ENCODE assay signal across 25 cellular contexts in genomic region chr5:17413691-17414090, GRCh38.
DNase-seq lines count a peak whose midpoint lies in the region; ATAC-seq and TF ChIP-seq lines count a peak whose summit lies in the region.
"Had no signal": no experiment of that assay in that cellular context is flagged by ENCODE, and none has a peak within 500 bp of the region (broad histone marks: within the 10 kb centered on the region; RNA-seq: fewer than 3 reads in every experiment).

No MANE protein-coding gene starts in this region.

- peak overlapping the region; percentile 27 for H3K4me3 ChIP-seq in WERI-Rb-1 (ENCODE audit: low read depth, low read length)
- H3K4me3 ChIP-seq in neuronal stem cell (ENCODE audit: low read length in 2 of 2), result no peak overlapping the region
- H3K4me3 ChIP-seq: BLaER1, ovary, Peyer's patch, skin epidermis, stomach, thyroid gland had no signal

- DNase-seq in WERI-Rb-1 (no peak), neuronal stem cell (ENCODE audit: low spot score) (no peak)
- DNase-seq: activated CD4-positive, alpha-beta memory T cell treated with anti-CD3 and anti-CD28 coated beads, Interleukin-2, amount 10 ng/mL, durations not matched to agents 7 days and 5 days; activated CD4-positive, alpha-beta T cell treated with anti-CD3 and anti-CD28 coated beads for 1 hour; activated CD8-positive, alpha-beta memory T cell treated with anti-CD3 and anti-CD28 coated beads, Interleukin-2, amount 50 U/mL, for 48 hours; activated naive CD4-positive, alpha-beta T cell treated with anti-CD3 and anti-CD28 coated beads, Interleukin-2, amount 50 U/mL, for 16 hours; amniotic stem cell; brain microvascular endothelial cell; islet precursor cell; naive thymus-derived CD8-positive, alpha-beta T cell; NCI-H1436; NCI-H2107; ovary; Peyer's patch; stomach; thyroid gland had no signal

- H2BK120ac ChIP-seq in neuronal stem cell (ENCODE audit: low read depth, low read length), result no peak overlapping the region

- no peak overlapping the region for H4K8ac ChIP-seq in neuronal stem cell (ENCODE audit: low read depth, low read length)

- no peak overlapping the region for H3K23ac ChIP-seq in neuronal stem cell (ENCODE audit: low read depth, low read length, poor library complexity)

- H3K4me2 ChIP-seq in neuronal stem cell (ENCODE audit: insufficient read depth, low read length, poor library complexity, severe bottlenecking), result no peak overlapping the region
- H3K4me2 ChIP-seq: BLaER1 had no signal

- no peak overlapping the region for H3K14ac ChIP-seq in neuronal stem cell (ENCODE audit: low read length)

- H3K4ac ChIP-seq in neuronal stem cell (ENCODE audit: low read length), result no peak overlapping the region

- no peak overlapping the region for H3K9ac ChIP-seq in neuronal stem cell (ENCODE audit: low read depth, low read length, poor library complexity)
- H3K9ac ChIP-seq: BLaER1 had no signal

- H2BK15ac ChIP-seq in neuronal stem cell (ENCODE audit: low read length), result no peak overlapping the region

- peaks cover 4 to 19% of the 10 kb centered on the region in 2 donors for H3K4me1 ChIP-seq in neuronal stem cell (ENCODE audit: control insufficient read depth in 2 of 2, insufficient read depth in 1 of 2, low read depth in 1 of 2, low read length in 2 of 2)
- H3K4me1 ChIP-seq: BLaER1, Peyer's patch had no signal

- H3K36me3 ChIP-seq in WERI-Rb-1 (no peaks in the 10 kb centered on the region), neuronal stem cell (replicated peaks in 1 of 2; ENCODE audit: control insufficient read depth in 2 of 2, insufficient read depth in 2 of 2, low read length in 2 of 2) (no peaks in the 10 kb centered on the region)
- H3K36me3 ChIP-seq: BLaER1, brain microvascular endothelial cell, ovary, Peyer's patch, stomach, thyroid gland had no signal

- no peak overlapping the region for H2BK12ac ChIP-seq in neuronal stem cell (ENCODE audit: low read length)

- H3K9me3 ChIP-seq in WERI-Rb-1 (ENCODE audit: severe bottlenecking), result peaks cover 2% of the 10 kb centered on the region
- no peaks in the 10 kb centered on the region for H3K9me3 ChIP-seq in neuronal stem cell (replicated peaks in 1 of 2; ENCODE audit: control insufficient read depth in 2 of 2, insufficient read depth in 1 of 2, low read depth in 1 of 2, low read length in 2 of 2)
- H3K9me3 ChIP-seq: BLaER1, ovary, Peyer's patch, stomach, thyroid gland had no signal

- H2BK5ac ChIP-seq in neuronal stem cell (ENCODE audit: low read length), result no peak overlapping the region

- ATAC-seq in GM19351 (IDR thresholded peaks at IDR 0.05; ENCODE audit: unreplicated experiment) (peak; percentile 12), HG03095 (IDR thresholded peaks at IDR 0.05; ENCODE audit: unreplicated experiment) (peak; percentile 32), GM21576 (IDR thresholded peaks at IDR 0.05; ENCODE audit: unreplicated experiment) (no peak), HG03025 (IDR thresholded peaks at IDR 0.05; ENCODE audit: low FRiP score, unreplicated experiment) (no peak), GM21381 (IDR thresholded peaks at IDR 0.05; ENCODE audit: unreplicated experiment) (no peak)
- ATAC-seq: activated T-helper 17 cell treated with anti-CD3 and anti-CD28 coated beads, Interleukin-2, amount 50 U/mL, for 72 hours; naive thymus-derived CD8-positive, alpha-beta T cell had no signal

- no CpG with 5 or more reads among the region's 3 CpGs for WGBS in neuronal stem cell (ENCODE audit: extremely low coverage in 2 of 2, insufficient read length in 2 of 2, insufficient replicate concordance in 1 of 2), 2 donors

- TF ChIP-seq CTCF in WERI-Rb-1 (IDR thresholded peaks at IDR 0.05; ENCODE audit: low read depth, low read length), result no peak

- H3K27me3 ChIP-seq in WERI-Rb-1 (ENCODE audit: insufficient read depth, low read depth, severe bottlenecking) (no peaks in the 10 kb centered on the region), neuronal stem cell (ENCODE audit: control insufficient read depth in 3 of 3, insufficient read depth in 3 of 3, low read depth in 1 of 3, low read length in 3 of 3) (no peaks in the 10 kb centered on the region)
- H3K27me3 ChIP-seq: BLaER1, brain microvascular endothelial cell, ovary, Peyer's patch, stomach, thyroid gland had no signal

- H2AFZ ChIP-seq in neuronal stem cell (ENCODE audit: low read length), result peak overlapping the region; percentile 70

- no peaks in the 10 kb centered on the region for H3K79me1 ChIP-seq in neuronal stem cell (ENCODE audit: low read depth, low read length)

- H4K91ac ChIP-seq in neuronal stem cell (ENCODE audit: low read depth, low read length, poor library complexity), result no peak overlapping the region

- no peak overlapping the region for H2AK5ac ChIP-seq in neuronal stem cell (ENCODE audit: low read depth, low read length)

- peak overlapping the region; percentile 53 for H3K27ac ChIP-seq in WERI-Rb-1
- no peak overlapping the region for H3K27ac ChIP-seq in neuronal stem cell (replicated peaks; ENCODE audit: low read length)
- H3K27ac ChIP-seq: BLaER1, brain microvascular endothelial cell, epithelial cell of prostate, ovary, Peyer's patch, skin epidermis, stomach, thyroid gland had no signal

- H3K18ac ChIP-seq in neuronal stem cell (ENCODE audit: low read length), result no peak overlapping the region

Comparison
In these comparisons a context has a peak if more than half of its experiments do, and no peak if none do; other contexts are left out.
1. ATAC-seq: peak in GM19351 (single experiment) and HG03095 (single experiment); none in GM21576 (single experiment), HG03025 (single experiment) and GM21381 (single experiment).